Comparison of ENCODE assay signal across 13 cellular contexts in the genomic region with DNA sequence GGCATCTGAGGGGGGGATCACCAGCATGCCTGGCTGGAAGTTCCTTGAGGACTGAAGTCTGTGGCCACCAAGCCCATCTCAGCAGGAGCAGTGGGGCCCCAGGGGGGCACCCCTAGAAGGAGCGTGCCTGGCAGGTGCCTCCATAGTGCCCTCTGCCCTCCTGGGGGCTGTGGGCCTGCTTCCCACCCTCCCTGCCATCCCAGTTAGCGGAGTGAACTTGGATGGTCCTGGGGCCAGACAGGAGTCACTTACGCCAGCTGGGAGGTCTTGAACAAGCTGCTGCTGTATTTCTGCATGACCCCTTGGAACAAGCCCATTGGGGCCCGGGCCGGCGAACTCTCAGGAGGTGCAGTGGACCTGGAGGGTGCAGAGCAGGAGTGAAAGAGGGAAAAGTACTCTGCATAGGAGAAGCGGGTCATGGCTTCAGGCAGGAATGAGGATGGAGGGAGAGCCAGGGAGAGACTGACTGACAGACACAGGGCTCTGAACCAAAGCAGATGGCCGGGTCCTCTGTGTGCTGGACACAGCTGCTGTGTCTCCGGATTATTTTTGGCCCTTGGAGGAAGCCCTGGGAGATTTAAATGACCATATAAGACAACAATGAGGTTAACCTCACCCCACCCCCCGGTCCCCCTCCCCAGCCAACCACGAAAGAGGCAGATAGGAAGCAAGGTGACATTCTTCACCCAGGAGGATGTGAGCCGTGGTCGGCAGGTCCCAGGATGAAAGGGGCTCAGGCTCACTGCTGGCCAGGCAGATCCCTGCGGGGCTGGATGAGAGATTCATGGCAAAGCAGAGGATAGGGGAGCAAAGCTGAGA. TPM values are rescaled to one million over a fixed set of nuclear protein-coding genes. Genes with fewer than 3 reads are reported as not detected.
DNase-seq lines count a peak whose midpoint lies in the region; ATAC-seq and TF ChIP-seq lines count a peak whose summit lies in the region.
"Had no signal": no experiment of that assay in that cellular context is flagged by ENCODE, and none has a peak within 500 bp of the region (broad histone marks: within the 10 kb centered on the region; RNA-seq: fewer than 3 reads in every experiment).

No MANE protein-coding gene starts in this region.

- no peaks in the 10 kb centered on the region for H3K9me2 ChIP-seq in SK-N-SH

- intact Hi-C loops in head of caudate nucleus (cut with DNase I) = no loop called here

- H3K4me1 Mint-ChIP-seq in IgD-negative memory B cell (peaks cover 56 to 70% (median 57%) of the 10 kb centered on the region in 3 donors), osteocyte (ENCODE audit: unreplicated experiment) (peaks cover 32% of the 10 kb centered on the region)
- H3K4me1 Mint-ChIP-seq in natural killer cell treated with Interleukin-12 subunit alpha and Interleukin-12 subunit beta and Interleukin-15 and Interleukin-18, amount 100 ng/mL, for 72 hours (ENCODE audit: low read depth in 2 of 2) = peaks cover 76 to 90% of the 10 kb centered on the region in 2 donors

- no peaks in the 10 kb centered on the region for H4K20me1 ChIP-seq in SK-N-SH (ENCODE audit: insufficient read depth)

- no peak for TF ChIP-seq RAD21 in SK-N-SH (IDR thresholded peaks at IDR 0.05; ENCODE audit: low read length)

- H3K9me3 Mint-ChIP-seq in IgD-negative memory B cell (no peaks in the 10 kb centered on the region), osteocyte (ENCODE audit: unreplicated experiment) (no peaks in the 10 kb centered on the region)
- H3K9me3 Mint-ChIP-seq in natural killer cell treated with Interleukin-12 subunit alpha and Interleukin-12 subunit beta and Interleukin-15 and Interleukin-18, amount 100 ng/mL, for 72 hours = no peaks in the 10 kb centered on the region

- H3K27ac ChIP-seq in SK-N-SH (ENCODE audit: low read depth in 2 of 2, low read length in 1 of 2) = no peak overlapping the region

- H3K27me3 Mint-ChIP-seq in IgD-negative memory B cell (no peaks in the 10 kb centered on the region), osteocyte (ENCODE audit: unreplicated experiment) (peaks cover 11% of the 10 kb centered on the region)
- no peaks in the 10 kb centered on the region for H3K27me3 Mint-ChIP-seq in natural killer cell treated with Interleukin-12 subunit alpha and Interleukin-12 subunit beta and Interleukin-15 and Interleukin-18, amount 100 ng/mL, for 72 hours

- H3K4me1 ChIP-seq in SK-N-SH (ENCODE audit: control insufficient read depth in 1 of 2, insufficient read depth in 2 of 2, low read depth in 1 of 2, low read length in 1 of 2) = peaks cover 3 to 16% of the 10 kb centered on the region in 2 experiments; a peak in 2 of 4 replicates

- no peak for TF ChIP-seq CTCF in SK-N-SH (IDR thresholded peaks at IDR 0.05)
- no peak for TF ChIP-seq CTCF in osteocyte (IDR thresholded peaks at IDR 0.05)

- no peak overlapping the region for H3K4me3 ChIP-seq in SK-N-SH (ENCODE audit: low read depth in 2 of 2, low read length in 1 of 2)

- H3K4me3 Mint-ChIP-seq in IgD-negative memory B cell (peak overlapping the region in 3 of 4 donors; percentile 40 to 87 (median 63)), osteocyte (ENCODE audit: unreplicated experiment) (no peak overlapping the region)
- peak overlapping the region; percentile 99 for H3K4me3 Mint-ChIP-seq in natural killer cell treated with Interleukin-12 subunit alpha and Interleukin-12 subunit beta and Interleukin-15 and Interleukin-18, amount 100 ng/mL, for 72 hours

- peak; percentile 61 for DNase-seq in G401 (ENCODE audit: low spot score)
- DNase-seq in cerebellum (ENCODE audit: low spot score) = peak; percentile 27
- no peak for DNase-seq in natural killer cell treated with Interleukin-12 subunit alpha and Interleukin-12 subunit beta and Interleukin-15 and Interleukin-18, amount 100 ng/mL, for 72 hours (ENCODE audit: low spot score)
- no peak for DNase-seq in head of caudate nucleus
- no peak for DNase-seq in SK-N-SH
- no peak for DNase-seq in osteocyte (ENCODE audit: extremely low spot score, unreplicated experiment)
- DNase-seq in NCI-H1048 (lab: John Stamatoyannopoulos, UW) = no peak
- DNase-seq: effector CD4-positive, alpha-beta T cell; MV-4-11; RPMI8226 had no signal

- POLR2A ChIA-PET in SK-N-SH (lab: Yijun Ruan, JAX) = no interaction called here

- H3K9me3 ChIP-seq in SK-N-SH = no peaks in the 10 kb centered on the region

- no peak for TF ChIP-seq EP300 in SK-N-SH (IDR thresholded peaks at IDR 0.05; ENCODE audit: borderline replicate concordance in 1 of 2, low read depth in 1 of 2, low read length in 1 of 2)

- in situ Hi-C loops in G401 (cut with HindIII; ENCODE audit: low sequenced_read_pairs) = no loop called here

- H3K27ac Mint-ChIP-seq in IgD-negative memory B cell (peak overlapping the region in 2 of 3 donors; percentile 61 to 77), osteocyte (ENCODE audit: unreplicated experiment) (no peak overlapping the region)
- H3K27ac Mint-ChIP-seq in natural killer cell treated with Interleukin-12 subunit alpha and Interleukin-12 subunit beta and Interleukin-15 and Interleukin-18, amount 100 ng/mL, for 72 hours = peak overlapping the region; percentile 96

- no peak overlapping the region for H2AFZ ChIP-seq in SK-N-SH (ENCODE audit: low read depth)

- CTCF ChIA-PET in SK-N-SH (lab: Yijun Ruan, JAX) = interaction anchor here (0.6 to 5.2 kb wide), 4 partner anchors 14 to 21 kb away, joined by 3 to 28 read pairs (median 3); no protein-coding TSS in a partner anchor

- H3F3A ChIP-seq in SK-N-SH (replicated peaks; ENCODE audit: insufficient read depth) = peaks cover 14% of the 10 kb centered on the region

- H3K36me3 Mint-ChIP-seq in IgD-negative memory B cell (peaks cover 5% of the 10 kb centered on the region), osteocyte (ENCODE audit: unreplicated experiment) (no peaks in the 10 kb centered on the region)
- H3K36me3 Mint-ChIP-seq in natural killer cell treated with Interleukin-12 subunit alpha and Interleukin-12 subunit beta and Interleukin-15 and Interleukin-18, amount 100 ng/mL, for 72 hours = peaks cover 6% of the 10 kb centered on the region

- no peaks in the 10 kb centered on the region for H3K36me3 ChIP-seq in SK-N-SH (replicated peaks in 1 of 2; ENCODE audit: control insufficient read depth in 1 of 2, insufficient read depth in 2 of 2, low read length in 1 of 2)

- H3K4me2 ChIP-seq in SK-N-SH = no peak overlapping the region

- no peak for ATAC-seq in natural killer cell treated with Interleukin-12 subunit alpha and Interleukin-12 subunit beta and Interleukin-15 and Interleukin-18, amount 100 ng/mL, for 72 hours

- no peak overlapping the region for H3K9ac ChIP-seq in SK-N-SH

- H3K27me3 ChIP-seq in SK-N-SH (ENCODE audit: insufficient read depth) = no peaks in the 10 kb centered on the region

- no peaks in the 10 kb centered on the region for H3K79me2 ChIP-seq in SK-N-SH (ENCODE audit: insufficient read depth)

- 89% methylated on average over 13 of the region's 14 CpGs for WGBS in SK-N-SH (ENCODE audit: low lambda C conversion rate)

TF ChIP-seq in SK-N-SH, 30 proteins besides CTCF, POLR2A, EP300 and RAD21:
- TF ChIP-seq CHD2 (IDR thresholded peaks at IDR 0.05; ENCODE audit: low read length, partially characterized antibody) (no peak), MXI1 (IDR thresholded peaks at IDR 0.05; ENCODE audit: low read depth, low read length) (no peak)
- TF ChIP-seq, protein P1, sequence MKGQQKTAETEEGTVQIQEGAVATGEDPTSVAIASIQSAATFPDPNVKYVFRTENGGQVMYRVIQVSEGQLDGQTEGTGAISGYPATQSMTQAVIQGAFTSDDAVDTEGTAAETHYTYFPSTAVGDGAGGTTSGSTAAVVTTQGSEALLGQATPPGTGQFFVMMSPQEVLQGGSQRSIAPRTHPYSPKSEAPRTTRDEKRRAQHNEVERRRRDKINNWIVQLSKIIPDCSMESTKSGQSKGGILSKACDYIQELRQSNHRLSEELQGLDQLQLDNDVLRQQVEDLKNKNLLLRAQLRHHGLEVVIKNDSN (IDR thresholded peaks at IDR 0.05; ENCODE audit: borderline replicate concordance, low read depth) = no peak
- TF ChIP-seq, protein P2, sequence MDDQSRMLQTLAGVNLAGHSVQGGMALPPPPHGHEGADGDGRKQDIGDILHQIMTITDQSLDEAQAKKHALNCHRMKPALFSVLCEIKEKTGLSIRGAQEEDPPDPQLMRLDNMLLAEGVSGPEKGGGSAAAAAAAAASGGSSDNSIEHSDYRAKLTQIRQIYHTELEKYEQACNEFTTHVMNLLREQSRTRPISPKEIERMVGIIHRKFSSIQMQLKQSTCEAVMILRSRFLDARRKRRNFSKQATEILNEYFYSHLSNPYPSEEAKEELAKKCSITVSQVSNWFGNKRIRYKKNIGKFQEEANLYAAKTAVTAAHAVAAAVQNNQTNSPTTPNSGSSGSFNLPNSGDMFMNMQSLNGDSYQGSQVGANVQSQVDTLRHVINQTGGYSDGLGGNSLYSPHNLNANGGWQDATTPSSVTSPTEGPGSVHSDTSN (IDR thresholded peaks at IDR 0.05) = no peak

RNA-seq across cellular contexts. Expression of a gene that starts 19.6 kb away (rescaled TPM):
- 7.9 and 9.9 TPM in 2 replicates for total RNA-seq in G401 (2014; rRNA removed; shearing (Covaris generic))
- polyA plus RNA-seq in IgD-negative memory B cell (3.8 TPM), SK-N-SH (2012; rRNA removed) (0.13 and 0.15 TPM in 2 replicates)
- total RNA-seq in cerebellum (0.54 TPM), osteocyte (0.34 and 0.38 TPM in 2 replicates)
- 10 to 100 TPM; 12.3 to 55.1 TPM for total RNA-seq in natural killer cell treated with Interleukin-12 subunit alpha and Interleukin-12 subunit beta and Interleukin-15 and Interleukin-18, amount 100 ng/mL, for 72 hours
- 0.01 and 0.03 TPM in 2 replicates for polyA plus RNA-seq in SK-N-SH (2012; cell fraction: cytosol; rRNA removed)
- 0.20 and 0.33 TPM in 2 replicates for polyA plus RNA-seq in SK-N-SH (2012; cell fraction: nucleus; rRNA removed)

RNA-seq across cellular contexts. Expression of a gene that starts 29.6 kb away (rescaled TPM):
- total RNA-seq in G401 (2014; rRNA removed; shearing (Covaris generic)) = not detected in 2 replicates
- not detected for polyA plus RNA-seq in IgD-negative memory B cell
- 2.4 TPM for total RNA-seq in cerebellum
- total RNA-seq in natural killer cell treated with Interleukin-12 subunit alpha and Interleukin-12 subunit beta and Interleukin-15 and Interleukin-18, amount 100 ng/mL, for 72 hours = not detected
- polyA plus RNA-seq in SK-N-SH (2012; rRNA removed) = not detected in 2 replicates
- not detected in 2 replicates for polyA plus RNA-seq in SK-N-SH (2012; cell fraction: cytosol; rRNA removed)
- polyA plus RNA-seq in SK-N-SH (2012; cell fraction: nucleus; rRNA removed) = not detected in 2 replicates
- not detected in 2 replicates for total RNA-seq in osteocyte
- total RNA-seq: Daoy, ureter had no signal

RNA-seq across cellular contexts. Expression of a gene that starts 40.4 kb away (rescaled TPM):
- total RNA-seq in G401 (2014; rRNA removed; shearing (Covaris generic)) = not detected in 2 replicates
- polyA plus RNA-seq in IgD-negative memory B cell = not detected
- total RNA-seq in cerebellum = not detected
- total RNA-seq in natural killer cell treated with Interleukin-12 subunit alpha and Interleukin-12 subunit beta and Interleukin-15 and Interleukin-18, amount 100 ng/mL, for 72 hours = not detected
- polyA plus RNA-seq in SK-N-SH (2012; rRNA removed) = not detected in 2 replicates
- not detected in 2 replicates for polyA plus RNA-seq in SK-N-SH (2012; cell fraction: cytosol; rRNA removed)
- polyA plus RNA-seq in SK-N-SH (2012; cell fraction: nucleus; rRNA removed) = not detected in 2 replicates
- total RNA-seq in osteocyte = not detected in 2 replicates
- total RNA-seq: Daoy, ureter had no signal

Comparison
In these comparisons a context has a peak if more than half of its experiments do, and no peak if none do; other contexts are left out.
1. DNase-seq: peak in G401 (single experiment) and cerebellum (single experiment); none in natural killer cell treated with Interleukin-12 subunit alpha and Interleukin-12 subunit beta and Interleukin-15 and Interleukin-18, amount 100 ng/mL, for 72 hours (single experiment), head of caudate nucleus (0 of 42), SK-N-SH (single experiment), osteocyte (single experiment) and NCI-H1048 (single experiment).